Comparison of ENCODE assay signal across 22 cellular contexts in the genomic region with DNA sequence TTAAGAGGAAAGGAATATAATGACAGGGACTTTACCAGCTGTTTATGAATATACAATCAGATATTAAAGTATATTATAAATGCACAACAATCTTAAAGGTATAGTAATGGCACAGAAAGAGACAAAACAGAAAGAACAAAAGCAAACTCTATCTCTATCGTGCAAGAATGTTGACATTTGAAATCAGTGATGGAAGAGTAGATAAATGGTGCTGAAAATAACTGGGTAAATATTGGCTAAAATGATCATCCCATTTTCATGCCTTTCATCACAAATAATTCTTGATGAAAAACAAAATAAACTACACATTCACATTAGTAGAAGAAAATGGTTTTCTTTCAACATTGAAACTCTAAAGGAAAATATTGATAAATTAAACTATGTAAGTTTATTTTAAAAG.
"Had no signal": no experiment of that assay in that cellular context is flagged by ENCODE, and none has a peak within 500 bp of the region (broad histone marks: within the 10 kb centered on the region; RNA-seq: fewer than 3 reads in every experiment).

No MANE protein-coding gene starts in this region.

- ATAC-seq: foreskin keratinocyte, gastroesophageal sphincter, heart left ventricle, left cardiac atrium, left lung, left ventricle myocardium superior, lower lobe of right lung had no signal

- DNase-seq: dermis blood vessel endothelial cell; dorsolateral prefrontal cortex; effector CD4-positive, alpha-beta T cell; effector memory CD4-positive, alpha-beta T cell; foreskin keratinocyte; heart left ventricle; hypothalamus; immature natural killer cell; left cardiac atrium; left lung; left ventricle myocardium superior; lower lobe of right lung; mesendoderm; midbrain had no signal

- FAIRE-seq: colon, endothelial cell of umbilical vein, frontal cortex, keratinocyte had no signal

- H3K4me3 ChIP-seq: coronary artery, dorsolateral prefrontal cortex, esophagus muscularis mucosa, gastroesophageal sphincter, heart left ventricle, hepatocyte, left lung, lower lobe of right lung had no signal

- H3K4me2 ChIP-seq: hepatocyte had no signal

- H2AFZ ChIP-seq: hepatocyte had no signal

- H3K9me3 ChIP-seq: esophagus muscularis mucosa, gastroesophageal sphincter, heart left ventricle, left lung, lower lobe of right lung had no signal

- H3K36me3 ChIP-seq: esophagus muscularis mucosa, gastroesophageal sphincter, heart left ventricle, left lung, lower lobe of right lung had no signal

- H3K79me2 ChIP-seq: hepatocyte had no signal

- H3K4me1 ChIP-seq: esophagus muscularis mucosa, foreskin keratinocyte, gastroesophageal sphincter, heart left ventricle, left lung, lower lobe of right lung had no signal

- H3K27ac ChIP-seq: coronary artery, dorsolateral prefrontal cortex, esophagus muscularis mucosa, foreskin keratinocyte, gastroesophageal sphincter, heart left ventricle, hepatocyte, left lung, lower lobe of right lung had no signal

- H3K27me3 ChIP-seq: dorsolateral prefrontal cortex, esophagus muscularis mucosa, foreskin keratinocyte, gastroesophageal sphincter, heart left ventricle, hepatocyte, left lung had no signal
